9 cellular contexts compared by ENCODE assay signal in genomic region chr14:68144051-68144681, GRCh38.
DNase-seq lines count a peak whose midpoint lies in the region; TF ChIP-seq lines count a peak whose summit lies in the region.
"Had no signal": no experiment of that assay in that cellular context is flagged by ENCODE, and none has a peak within 500 bp of the region (broad histone marks: within the 10 kb centered on the region; RNA-seq: fewer than 3 reads in every experiment).

No MANE protein-coding gene starts in this region.

- no peak overlapping the region for H3K4me3 ChIP-seq in ACC112 (ENCODE audit: low read depth, low read length)
- no peak overlapping the region for H3K4me3 ChIP-seq in SJCRH30
- H3K4me3 ChIP-seq in osteoblast (ENCODE audit: insufficient read depth, low read length), result no peak overlapping the region
- no peak overlapping the region for H3K4me3 ChIP-seq in endodermal cell (ENCODE audit: low read length)

- DNase-seq in SJCRH30 (peak; percentile 53 to 77), fibroblast of the conjunctiva (ENCODE audit: low read depth) (peak; percentile 92), osteoblast (ENCODE audit: insufficient read length, low spot score, missing footprints) (no peak), endodermal cell (no peak), NCI-H2081 treated with DMSO at 0.1 percent for 48 hours (lab: John Stamatoyannopoulos, UW) (no peak), LoVo (ENCODE audit: low spot score) (no peak), NCI-H1436 (lab: John Stamatoyannopoulos, UW) (no peak)
- DNase-seq: AML-193 had no signal

- H3K79me2 ChIP-seq in ACC112 (ENCODE audit: control insufficient read depth, insufficient read depth, low read length, unreplicated experiment), result no peaks in the 10 kb centered on the region
- no peaks in the 10 kb centered on the region for H3K79me2 ChIP-seq in osteoblast (ENCODE audit: insufficient read depth, low read length)

- peaks cover 14% of the 10 kb centered on the region for H3K4me1 Mint-ChIP-seq in endodermal cell

- H3K27me3 Mint-ChIP-seq in endodermal cell (ENCODE audit: insufficient read depth), result no peaks in the 10 kb centered on the region

- no peaks in the 10 kb centered on the region for H3K9me3 ChIP-seq in SJCRH30 (replicated peaks)
- H3K9me3 ChIP-seq in osteoblast (ENCODE audit: low read depth, low read length), result no peaks in the 10 kb centered on the region
- H3K9me3 ChIP-seq in endodermal cell (ENCODE audit: control insufficient read depth, low read length), result peaks cover 10% of the 10 kb centered on the region

- H3K27me3 ChIP-seq in ACC112 (ENCODE audit: insufficient read depth, low read length) (no peaks in the 10 kb centered on the region), SJCRH30 (no peaks in the 10 kb centered on the region), osteoblast (ENCODE audit: insufficient read depth, low read length) (no peaks in the 10 kb centered on the region), endodermal cell (ENCODE audit: control insufficient read depth, insufficient read depth, low read length, poor library complexity, severe bottlenecking) (no peaks in the 10 kb centered on the region)

- H3K9ac ChIP-seq in endodermal cell (ENCODE audit: extremely low read depth, low read length, poor library complexity, severe bottlenecking), result no peak overlapping the region

- peaks cover 4% of the 10 kb centered on the region for H3K36me3 Mint-ChIP-seq in endodermal cell (ENCODE audit: low read depth)

- TF ChIP-seq CTCF in osteoblast (IDR thresholded peaks at IDR 0.05; ENCODE audit: extremely low read depth, low read depth, low read length) (no peak), endodermal cell (conservative IDR thresholded peaks at IDR 0.05) (no peak)

- 97 to 100% methylated on average over 1 to 2 of the region's 3 CpGs for WGBS in endodermal cell (ENCODE audit: insufficient coverage in 1 of 2, insufficient read length in 1 of 2), 2 experiments

- H3K9me3 Mint-ChIP-seq in endodermal cell, result peaks cover 13% of the 10 kb centered on the region

- H4K20me1 ChIP-seq in osteoblast (ENCODE audit: insufficient read depth, low read length), result no peaks in the 10 kb centered on the region

- H3K36me3 ChIP-seq in ACC112 (ENCODE audit: insufficient read depth, low read length) (no peaks in the 10 kb centered on the region), SJCRH30 (no peaks in the 10 kb centered on the region), osteoblast (ENCODE audit: insufficient read depth, low read length) (no peaks in the 10 kb centered on the region), endodermal cell (ENCODE audit: control insufficient read depth, insufficient read depth, low read length) (no peaks in the 10 kb centered on the region)

- H3K4me2 ChIP-seq in osteoblast (ENCODE audit: insufficient read depth, low read length), result no peak overlapping the region

- H2AFZ ChIP-seq in ACC112 (ENCODE audit: low read length, unreplicated experiment) (peak overlapping the region; percentile 27), osteoblast (ENCODE audit: low read length) (no peak overlapping the region)

- no peak overlapping the region for H3K27ac Mint-ChIP-seq in endodermal cell

- H3K4me3 Mint-ChIP-seq in endodermal cell, result no peak overlapping the region

- peaks cover 88% of the 10 kb centered on the region for H3K4me1 ChIP-seq in ACC112 (ENCODE audit: control insufficient read depth, insufficient read depth, low read length, unreplicated experiment)
- H3K4me1 ChIP-seq in SJCRH30, result peaks cover 83% of the 10 kb centered on the region
- H3K4me1 ChIP-seq in osteoblast (ENCODE audit: insufficient read depth, low read length), result peaks cover 72% of the 10 kb centered on the region
- no peaks in the 10 kb centered on the region for H3K4me1 ChIP-seq in endodermal cell (ENCODE audit: control insufficient read depth, insufficient read depth, low read length)

- H3K27ac ChIP-seq in ACC112 (ENCODE audit: low read depth, low read length), result peak overlapping the region; percentile 75
- H3K27ac ChIP-seq in SJCRH30, result peak overlapping the region; percentile 82
- H3K27ac ChIP-seq in osteoblast (ENCODE audit: low read depth, low read length), result peak overlapping the region; percentile 40
- H3K27ac ChIP-seq in endodermal cell (ENCODE audit: low read depth, low read length), result no peak overlapping the region

Comparison
In these comparisons a context has a peak if more than half of its experiments do, and no peak if none do; other contexts are left out.
1. DNase-seq: peak in SJCRH30 (2 of 2) and fibroblast of the conjunctiva (single experiment); none in osteoblast (single experiment), endodermal cell (single experiment), NCI-H2081 treated with DMSO at 0.1 percent for 48 hours (single experiment), LoVo (single experiment) and NCI-H1436 (single experiment).